Comparison of ENCODE assay signal across 39 cellular contexts in the genomic region with DNA sequence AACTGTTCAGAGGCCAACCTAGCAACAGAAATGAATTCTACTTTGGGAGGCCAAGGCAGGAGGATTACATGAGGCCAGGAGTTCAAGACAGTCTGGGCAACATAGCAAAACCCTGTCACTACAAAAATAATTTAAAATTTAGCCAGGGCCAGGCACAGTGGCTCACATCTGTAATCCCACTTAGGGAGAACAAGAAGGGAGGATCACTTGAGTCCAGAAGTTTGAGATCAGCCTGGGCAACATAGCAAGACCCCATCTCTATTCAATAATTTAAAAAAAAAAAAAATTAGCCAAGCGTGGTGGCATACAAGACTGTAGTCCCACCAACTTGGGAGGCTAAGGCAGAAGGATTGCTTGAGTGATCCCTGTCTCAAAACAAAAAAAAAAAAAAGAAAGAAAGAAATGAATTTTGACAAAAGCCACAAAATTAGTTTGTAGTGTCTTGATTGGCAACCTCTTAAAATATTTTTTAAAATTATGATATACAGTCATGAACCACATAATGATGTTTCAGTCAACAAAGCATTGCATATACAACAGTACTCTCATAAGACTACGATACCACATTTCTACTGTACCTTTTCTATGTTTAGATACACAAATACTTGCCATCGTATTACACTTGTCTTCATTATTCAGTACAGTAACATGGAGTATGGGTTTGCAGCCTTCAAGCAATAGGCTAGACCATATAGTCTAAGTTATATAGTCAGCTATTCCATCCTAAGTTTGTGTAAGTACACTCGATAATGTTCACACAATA.
"Had no signal": no experiment of that assay in that cellular context is flagged by ENCODE, and none has a peak within 500 bp of the region (broad histone marks: within the 10 kb centered on the region; RNA-seq: fewer than 3 reads in every experiment).

No MANE protein-coding gene starts in this region.

- H3K4me1 ChIP-seq: adrenal gland, body of pancreas, breast epithelium had no signal

- H3K4me3 Mint-ChIP-seq: activated naive CD4-positive, alpha-beta T cell treated with anti-CD3 and anti-CD28 coated beads for 36 hours; activated naive CD4-positive, alpha-beta T cell treated with anti-CD3 and anti-CD28 coated beads, Interleukin-2, amount 10 ng/mL, durations not matched to agents 7 days and 5 days; activated naive CD4-positive, alpha-beta T cell treated with anti-CD3 and anti-CD28 coated beads, Interleukin-2, amount 50 U/mL, for 24 hours; activated naive CD8-positive, alpha-beta T cell; activated naive CD8-positive, alpha-beta T cell treated with anti-CD3 and anti-CD28 coated beads for 36 hours; activated naive CD8-positive, alpha-beta T cell treated with anti-CD3 and anti-CD28 coated beads, Interleukin-2, amount 10 ng/mL, durations not matched to agents 7 days and 5 days; activated naive CD8-positive, alpha-beta T cell treated with anti-CD3 and anti-CD28 coated beads, Interleukin-2, amount 50 U/mL, for 24 hours; activated T-cell treated with anti-CD3 and anti-CD28 coated beads, Interleukin-2, amount 50 U/mL, for 24 hours; activated T-cell treated with anti-CD3 and anti-CD28 coated beads, Interleukin-2, amount 50 U/mL, for 4 hours; activated T-cell treated with anti-CD3 and anti-CD28 coated beads, Interleukin-2, amount 50 U/mL, for 72 hours; activated T-helper 1 cell treated with anti-CD3 and anti-CD28 coated beads, Interleukin-12 subunit alpha, Interleukin-12 subunit beta, Interleukin-2, Interleukin-4 antibody, amounts not matched to agents 30 ng/mL and 10 ng/mL and 1 ng/mL, durations not matched to agents 14 hours and 24 hours and 36 hours; activated T-helper 17 cell treated with anti-CD3 and anti-CD28 coated beads, Interleukin-2, amount 50 U/mL, for 72 hours; brain; central memory CD8-positive, alpha-beta T cell had no signal

- H3K36me3 ChIP-seq: adrenal gland, ascending aorta, brain microvascular endothelial cell, breast epithelium, cardiac muscle cell had no signal

- FAIRE-seq: astrocyte, bronchial epithelial cell had no signal

- ATAC-seq: activated naive CD4-positive, alpha-beta T cell treated with anti-CD3 and anti-CD28 coated beads, Interleukin-2, amount 50 U/mL, for 72 hours; activated naive CD8-positive, alpha-beta T cell treated with anti-CD3 and anti-CD28 coated beads, Interleukin-2, amount 50 U/mL, for 24 hours; activated T-cell treated with anti-CD3 and anti-CD28 coated beads, Interleukin-2, amount 50 U/mL, for 4 hours; activated T-cell treated with anti-CD3 and anti-CD28 coated beads, Interleukin-2, amount 50 U/mL, for 72 hours; activated T-helper 17 cell treated with anti-CD3 and anti-CD28 coated beads, Interleukin-2, amount 50 U/mL, for 72 hours; body of pancreas had no signal

- H3K9me3 Mint-ChIP-seq: activated naive CD4-positive, alpha-beta T cell treated with anti-CD3 and anti-CD28 coated beads, Interleukin-2, amount 50 U/mL, for 24 hours had no signal

- H3K9me3 ChIP-seq: body of pancreas had no signal

- H3K27me3 Mint-ChIP-seq: activated naive CD4-positive, alpha-beta T cell treated with anti-CD3 and anti-CD28 coated beads, Interleukin-2, amount 50 U/mL, for 24 hours; activated naive CD8-positive, alpha-beta T cell; activated naive CD8-positive, alpha-beta T cell treated with anti-CD3 and anti-CD28 coated beads for 36 hours; activated naive CD8-positive, alpha-beta T cell treated with anti-CD3 and anti-CD28 coated beads, Interleukin-2, amount 10 ng/mL, durations not matched to agents 7 days and 5 days; activated naive CD8-positive, alpha-beta T cell treated with anti-CD3 and anti-CD28 coated beads, Interleukin-2, amount 50 U/mL, for 24 hours; activated T-cell treated with anti-CD3 and anti-CD28 coated beads, Interleukin-2, amount 50 U/mL, for 24 hours; activated T-helper 17 cell treated with anti-CD3 and anti-CD28 coated beads, Interleukin-2, amount 50 U/mL, for 72 hours; brain; central memory CD8-positive, alpha-beta T cell had no signal

- H3K27me3 ChIP-seq: adrenal gland, ascending aorta, body of pancreas, brain microvascular endothelial cell, breast epithelium, cardiac muscle cell had no signal

- DNase-seq: activated effector memory CD4-positive, alpha-beta T cell treated with anti-CD3 and anti-CD28 coated beads, Interleukin-2, amount 50 U/mL, for 16 hours; activated effector memory CD4-positive, alpha-beta T cell treated with Interleukin-2 at 50 U/mL for 16 hours; activated gamma-delta T cell; activated gamma-delta T cell treated with Interleukin-2 at 50 U/mL for 16 hours; activated naive CD4-positive, alpha-beta T cell; activated naive CD4-positive, alpha-beta T cell treated with anti-CD3 and anti-CD28 coated beads for 36 hours; activated naive CD4-positive, alpha-beta T cell treated with anti-CD3 and anti-CD28 coated beads, Interleukin-2, amount 10 ng/mL, durations not matched to agents 7 days and 5 days; activated naive CD4-positive, alpha-beta T cell treated with anti-CD3 and anti-CD28 coated beads, Interleukin-2, amount 50 U/mL, for 16 hours; activated naive CD4-positive, alpha-beta T cell treated with Interleukin-2 at 50 U/mL for 16 hours; activated naive CD8-positive, alpha-beta T cell treated with anti-CD3 and anti-CD28 coated beads for 36 hours; activated naive CD8-positive, alpha-beta T cell treated with anti-CD3 and anti-CD28 coated beads, Interleukin-2, amount 10 ng/mL, durations not matched to agents 7 days and 5 days; activated naive CD8-positive, alpha-beta T cell treated with anti-CD3 and anti-CD28 coated beads, Interleukin-2, amount 50 U/mL, for 24 hours; activated T-cell treated with anti-CD3 and anti-CD28 coated beads, Interleukin-2, amount 50 U/mL, for 1 hour; activated T-cell treated with anti-CD3 and anti-CD28 coated beads, Interleukin-2, amount 50 U/mL, for 24 hours; activated T-cell treated with anti-CD3 and anti-CD28 coated beads, Interleukin-2, amount 50 U/mL, for 4 hours; activated T-cell treated with anti-CD3 and anti-CD28 coated beads, Interleukin-2, amount 50 U/mL, for 48 hours; activated T-cell treated with anti-CD3 and anti-CD28 coated beads, Interleukin-2, amount 50 U/mL, for 72 hours; adrenal gland; amniotic stem cell; amygdala; anterior cingulate cortex; body of pancreas; brain microvascular endothelial cell; caudate nucleus; central memory CD4-positive, alpha-beta T cell; cerebellar nuclear complex had no signal

- H3K4me3 ChIP-seq: adrenal gland, ascending aorta, body of pancreas, breast epithelium, cardiac muscle cell had no signal

- H3K27ac Mint-ChIP-seq: activated naive CD4-positive, alpha-beta T cell treated with anti-CD3 and anti-CD28 coated beads for 36 hours; activated naive CD4-positive, alpha-beta T cell treated with anti-CD3 and anti-CD28 coated beads, Interleukin-2, amount 10 ng/mL, durations not matched to agents 7 days and 5 days; activated naive CD4-positive, alpha-beta T cell treated with anti-CD3 and anti-CD28 coated beads, Interleukin-2, amount 50 U/mL, for 24 hours; activated naive CD4-positive, alpha-beta T cell treated with anti-CD3 and anti-CD28 coated beads, Interleukin-2, amount 50 U/mL, for 72 hours; activated naive CD8-positive, alpha-beta T cell; activated naive CD8-positive, alpha-beta T cell treated with anti-CD3 and anti-CD28 coated beads for 36 hours; activated naive CD8-positive, alpha-beta T cell treated with anti-CD3 and anti-CD28 coated beads, Interleukin-2, amount 10 ng/mL, durations not matched to agents 7 days and 5 days; activated naive CD8-positive, alpha-beta T cell treated with anti-CD3 and anti-CD28 coated beads, Interleukin-2, amount 50 U/mL, for 24 hours; activated T-cell treated with anti-CD3 and anti-CD28 coated beads, Interleukin-2, amount 50 U/mL, for 24 hours; activated T-cell treated with anti-CD3 and anti-CD28 coated beads, Interleukin-2, amount 50 U/mL, for 72 hours; activated T-helper 1 cell treated with anti-CD3 and anti-CD28 coated beads, Interleukin-12 subunit alpha, Interleukin-12 subunit beta, Interleukin-2, Interleukin-4 antibody, amounts not matched to agents 30 ng/mL and 10 ng/mL and 1 ng/mL, durations not matched to agents 14 hours and 24 hours and 36 hours; activated T-helper 17 cell treated with anti-CD3 and anti-CD28 coated beads, Interleukin-2, amount 50 U/mL, for 72 hours; activated T-helper 2 cell treated with anti-CD3 and anti-CD28 coated beads, Interferon-gamma antibody, Interleukin-2, Interleukin-4, amounts not matched to agents 10 μg/mL and 5 μg/mL and 100 μg/mL, durations not matched to agents 14 hours and 24 hours and 36 hours; brain had no signal

- H3K4me1 Mint-ChIP-seq: activated naive CD4-positive, alpha-beta T cell treated with anti-CD3 and anti-CD28 coated beads, Interleukin-2, amount 10 ng/mL, durations not matched to agents 7 days and 5 days; activated naive CD4-positive, alpha-beta T cell treated with anti-CD3 and anti-CD28 coated beads, Interleukin-2, amount 50 U/mL, for 24 hours; activated naive CD8-positive, alpha-beta T cell treated with anti-CD3 and anti-CD28 coated beads for 36 hours; activated naive CD8-positive, alpha-beta T cell treated with anti-CD3 and anti-CD28 coated beads, Interleukin-2, amount 10 ng/mL, durations not matched to agents 7 days and 5 days; activated T-helper 17 cell treated with anti-CD3 and anti-CD28 coated beads, Interleukin-2, amount 50 U/mL, for 72 hours; central memory CD8-positive, alpha-beta T cell had no signal

- H3K27ac ChIP-seq: adrenal gland, ascending aorta, body of pancreas, brain microvascular endothelial cell, breast epithelium, cardiac muscle cell had no signal
